Comparison of ENCODE assay signal across 23 cellular contexts in the genomic region with DNA sequence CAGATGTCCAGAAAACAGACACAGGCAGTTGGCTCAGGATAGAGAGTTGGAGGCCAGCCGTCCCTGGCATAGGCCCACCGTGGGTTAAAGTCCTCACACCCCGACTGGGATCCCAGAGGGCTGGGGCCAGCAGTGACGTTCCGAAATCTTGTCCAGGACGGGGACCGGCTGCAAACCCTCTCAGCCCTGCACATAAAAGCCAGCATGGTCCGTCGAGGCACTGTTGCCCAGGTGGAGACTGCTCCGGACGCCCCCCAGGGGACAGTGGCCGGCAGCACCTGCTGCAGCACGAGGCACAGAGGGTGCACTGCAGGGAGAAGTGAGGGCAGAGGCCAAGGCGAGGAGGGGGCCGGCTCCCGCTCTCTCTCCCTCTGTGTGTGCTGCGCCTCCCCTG. TPM values are rescaled to one million over a fixed set of nuclear protein-coding genes. Genes with fewer than 3 reads are reported as not detected.
DNase-seq lines count a peak whose midpoint lies in the region; ATAC-seq and TF ChIP-seq lines count a peak whose summit lies in the region.
"Had no signal": no experiment of that assay in that cellular context is flagged by ENCODE, and none has a peak within 500 bp of the region (broad histone marks: within the 10 kb centered on the region; RNA-seq: fewer than 3 reads in every experiment).

No MANE protein-coding gene starts in this region.

- H3K4me3 ChIP-seq in hepatocyte (no peak overlapping the region), ascending aorta (no peak overlapping the region)
- H3K4me3 ChIP-seq: GM23248, psoas muscle, tibial artery had no signal

- peak overlapping the region in 1 of 2 donors; percentile 39 for H3K4me3 Mint-ChIP-seq in stimulated activated naive CD8-positive, alpha-beta T cell treated with anti-CD3 and anti-CD28 coated beads, Interleukin-15, amount 100 ng/mL, for 72 hours
- peak overlapping the region in 7 of 10 donors; percentile 22 to 68 (median 56) for H3K4me3 Mint-ChIP-seq in naive thymus-derived CD8-positive, alpha-beta T cell
- H3K4me3 Mint-ChIP-seq: activated naive CD8-positive, alpha-beta T cell treated with anti-CD3 and anti-CD28 coated beads for 36 hours had no signal

- POLR2A ChIA-PET in naive thymus-derived CD8-positive, alpha-beta T cell (lab: Charles Lee), result no interaction called here

- TF ChIP-seq CTCF in hepatocyte (IDR thresholded peaks at IDR 0.05; ENCODE audit: poor library complexity) (no peak), ascending aorta (IDR thresholded peaks at IDR 0.05) (no peak)

- peaks cover 52% of the 10 kb centered on the region for H3K27me3 Mint-ChIP-seq in stimulated activated naive CD8-positive, alpha-beta T cell treated with anti-CD3 and anti-CD28 coated beads, Interleukin-15, amount 100 ng/mL, for 72 hours
- H3K27me3 Mint-ChIP-seq in naive thymus-derived CD8-positive, alpha-beta T cell, result peaks cover 14 to 40% (median 20%) of the 10 kb centered on the region in 5 donors

- no peaks in the 10 kb centered on the region for H4K20me1 ChIP-seq in hepatocyte (ENCODE audit: insufficient read depth, poor library complexity, severe bottlenecking)

- H3K9me2 ChIP-seq in hepatocyte (replicated peaks; ENCODE audit: insufficient read depth), result no peaks in the 10 kb centered on the region

- 21% methylated on average over 17 of the region's 17 CpGs for WGBS in hepatocyte (ENCODE audit: low lambda C conversion rate, missing lambda C conversion rate)

- H3K9me3 ChIP-seq in hepatocyte (ENCODE audit: low read depth), result no peaks in the 10 kb centered on the region
- no peaks in the 10 kb centered on the region for H3K9me3 ChIP-seq in ascending aorta
- H3K9me3 ChIP-seq: breast epithelium, psoas muscle, tibial artery had no signal

- no peak for DNase-seq in stimulated activated naive CD8-positive, alpha-beta T cell treated with anti-CD3 and anti-CD28 coated beads, Interleukin-15, amount 100 ng/mL, for 72 hours
- no peak for DNase-seq in stimulated activated naive CD8-positive, alpha-beta T cell treated with anti-CD3 and anti-CD28 coated beads, Interleukin-15, Interleukin-2, amounts not matched to agents 100 U/mL and 50 U/mL, for 24 hours
- no peak for DNase-seq in hepatocyte (ENCODE audit: low spot score)
- DNase-seq in naive thymus-derived CD8-positive, alpha-beta T cell, result no peak
- no peak for DNase-seq in ascending aorta (ENCODE audit: low spot score in 2 of 2)
- DNase-seq in NOMO-1 treated with dmso at 0.1 percent for 144 hours (lab: John Stamatoyannopoulos, UW; ENCODE audit: unreplicated experiment), result no peak
- no peak for DNase-seq in HUDEP-2 (lab: John Stamatoyannopoulos, UW; ENCODE audit: unreplicated experiment in 76 of 76)
- DNase-seq: activated CD4-positive, alpha-beta T cell treated with anti-CD3 and anti-CD28 coated beads, Interleukin-2, amount 50 U/mL, for 48 hours; activated naive CD8-positive, alpha-beta T cell treated with anti-CD3 and anti-CD28 coated beads for 36 hours; foreskin keratinocyte; KBM-7; NCI-H1092; psoas muscle; SHP77; tibial artery; WERI-Rb-1 had no signal

- peak overlapping the region; percentile 69 for H3K4me2 ChIP-seq in hepatocyte

- peak; percentile 26 for ATAC-seq in stimulated activated naive CD8-positive, alpha-beta T cell treated with anti-CD3 and anti-CD28 coated beads, Interleukin-15, amount 100 ng/mL, for 72 hours
- no peak for ATAC-seq in stimulated activated naive CD8-positive, alpha-beta T cell treated with anti-CD3 and anti-CD28 coated beads, Interleukin-15, Interleukin-2, amounts not matched to agents 100 U/mL and 50 U/mL, for 24 hours
- peak in 1 of 2 donors; percentile 14 for ATAC-seq in naive thymus-derived CD8-positive, alpha-beta T cell
- no peak for ATAC-seq in esophagus mucosa
- ATAC-seq: foreskin keratinocyte, psoas muscle had no signal

- H2AFZ ChIP-seq in hepatocyte, result no peak overlapping the region
- H2AFZ ChIP-seq: GM23248 had no signal

- H3K79me2 ChIP-seq in hepatocyte, result no peaks in the 10 kb centered on the region

- intact Hi-C loops in ascending aorta (cut with DNase I), result no loop called here

- peaks cover 23% of the 10 kb centered on the region for H3K4me1 Mint-ChIP-seq in stimulated activated naive CD8-positive, alpha-beta T cell treated with anti-CD3 and anti-CD28 coated beads, Interleukin-15, amount 100 ng/mL, for 72 hours
- H3K4me1 Mint-ChIP-seq in naive thymus-derived CD8-positive, alpha-beta T cell, result peaks cover 2 to 15% (median 8%) of the 10 kb centered on the region in 4 donors
- H3K4me1 Mint-ChIP-seq: activated naive CD8-positive, alpha-beta T cell treated with anti-CD3 and anti-CD28 coated beads for 36 hours had no signal

- peaks cover 38% of the 10 kb centered on the region for H3K27me3 ChIP-seq in hepatocyte
- H3K27me3 ChIP-seq in ascending aorta, result no peaks in the 10 kb centered on the region

- H3K27ac ChIP-seq in hepatocyte, result no peak overlapping the region
- no peak overlapping the region for H3K27ac ChIP-seq in ascending aorta
- H3K27ac ChIP-seq: breast epithelium, C4-2B, foreskin keratinocyte, GM23248, psoas muscle, tibial artery, WERI-Rb-1 had no signal

- no peaks in the 10 kb centered on the region for H3K9me3 Mint-ChIP-seq in stimulated activated naive CD8-positive, alpha-beta T cell treated with anti-CD3 and anti-CD28 coated beads, Interleukin-15, amount 100 ng/mL, for 72 hours
- H3K9me3 Mint-ChIP-seq in naive thymus-derived CD8-positive, alpha-beta T cell, result peaks cover 0 to 2% (median 0%) of the 10 kb centered on the region in 9 donors
- H3K9me3 Mint-ChIP-seq: activated naive CD8-positive, alpha-beta T cell treated with anti-CD3 and anti-CD28 coated beads for 36 hours had no signal

- H3K27ac Mint-ChIP-seq in stimulated activated naive CD8-positive, alpha-beta T cell treated with anti-CD3 and anti-CD28 coated beads, Interleukin-15, amount 100 ng/mL, for 72 hours, result no peak overlapping the region
- no peak overlapping the region for H3K27ac Mint-ChIP-seq in naive thymus-derived CD8-positive, alpha-beta T cell
- H3K27ac Mint-ChIP-seq: activated naive CD8-positive, alpha-beta T cell treated with anti-CD3 and anti-CD28 coated beads for 36 hours had no signal

- H3K36me3 Mint-ChIP-seq in naive thymus-derived CD8-positive, alpha-beta T cell, result peaks cover 0 to 4% (median 0%) of the 10 kb centered on the region in 3 donors
- H3K36me3 Mint-ChIP-seq: activated naive CD8-positive, alpha-beta T cell treated with anti-CD3 and anti-CD28 coated beads for 36 hours had no signal

- H3K36me3 ChIP-seq in hepatocyte (replicated peaks; ENCODE audit: insufficient read depth, low read depth) (no peaks in the 10 kb centered on the region), ascending aorta (no peaks in the 10 kb centered on the region)
- H3K36me3 ChIP-seq: breast epithelium, tibial artery, WERI-Rb-1 had no signal

- peaks cover 15% of the 10 kb centered on the region for H3K4me1 ChIP-seq in hepatocyte (ENCODE audit: insufficient read depth)
- H3K4me1 ChIP-seq in ascending aorta, result no peaks in the 10 kb centered on the region
- H3K4me1 ChIP-seq: breast epithelium, foreskin keratinocyte, psoas muscle had no signal

RNA-seq across cellular contexts. Expression of a gene that starts 4.3 kb away (rescaled TPM):
- not detected in 2 replicates for total RNA-seq in hepatocyte
- polyA plus RNA-seq in hepatocyte, result not detected in 2 replicates
- total RNA-seq in naive thymus-derived CD8-positive, alpha-beta T cell, result not detected
- polyA plus RNA-seq in naive thymus-derived CD8-positive, alpha-beta T cell, result not detected
- total RNA-seq in ascending aorta, result not detected
- total RNA-seq in esophagus mucosa, result not detected
- total RNA-seq: A673; activated naive CD8-positive, alpha-beta T cell treated with anti-CD3 and anti-CD28 coated beads for 36 hours; breast epithelium; foreskin keratinocyte; GM23248; lower leg skin; psoas muscle; T-helper 1 cell treated with Interleukin-12 subunit alpha and Interleukin-12 subunit beta and Interleukin-4 antibody, amounts not matched to agents 30 ng/mL and 1 ng/mL, for 36 hours had no signal
- polyA plus RNA-seq: foreskin keratinocyte, GM23248, psoas muscle had no signal

RNA-seq across cellular contexts. Expression of a gene that starts 15.3 kb away (rescaled TPM):
- total RNA-seq in hepatocyte (not detected in 2 replicates), ascending aorta (not detected), esophagus mucosa (not detected)
- polyA plus RNA-seq in hepatocyte, result 0.29 TPM in 1 of 2 replicates, not detected in the other
- not detected for total RNA-seq in naive thymus-derived CD8-positive, alpha-beta T cell
- under 1 TPM in 2 of 3 donors, not detected in 1; 0.11 to 0.17 TPM for polyA plus RNA-seq in naive thymus-derived CD8-positive, alpha-beta T cell
- total RNA-seq: A673; breast epithelium; foreskin keratinocyte; GM23248; lower leg skin; psoas muscle; T-helper 1 cell treated with Interleukin-12 subunit alpha and Interleukin-12 subunit beta and Interleukin-4 antibody, amounts not matched to agents 30 ng/mL and 1 ng/mL, for 36 hours had no signal
- polyA plus RNA-seq: foreskin keratinocyte, GM23248, psoas muscle had no signal

RNA-seq across cellular contexts. Expression of a gene that starts 19.1 kb away (rescaled TPM):
- total RNA-seq in hepatocyte (not detected in 2 replicates), ascending aorta (not detected), esophagus mucosa (not detected)
- 0.26 TPM in 1 of 2 replicates, not detected in the other for polyA plus RNA-seq in hepatocyte
- not detected for total RNA-seq in naive thymus-derived CD8-positive, alpha-beta T cell
- not detected for polyA plus RNA-seq in naive thymus-derived CD8-positive, alpha-beta T cell
- total RNA-seq: A673; activated naive CD8-positive, alpha-beta T cell treated with anti-CD3 and anti-CD28 coated beads for 36 hours; breast epithelium; foreskin keratinocyte; GM23248; lower leg skin; psoas muscle; T-helper 1 cell treated with Interleukin-12 subunit alpha and Interleukin-12 subunit beta and Interleukin-4 antibody, amounts not matched to agents 30 ng/mL and 1 ng/mL, for 36 hours had no signal
- polyA plus RNA-seq: foreskin keratinocyte, GM23248, psoas muscle had no signal

RNA-seq across cellular contexts. Expression of a gene that starts 32.3 kb away (rescaled TPM):
- total RNA-seq in hepatocyte (not detected in 2 replicates), ascending aorta (not detected), esophagus mucosa (not detected)
- not detected in 2 replicates for polyA plus RNA-seq in hepatocyte
- not detected for total RNA-seq in naive thymus-derived CD8-positive, alpha-beta T cell
- under 1 TPM in 1 of 3 donors, not detected in 2; 0.65 TPM for polyA plus RNA-seq in naive thymus-derived CD8-positive, alpha-beta T cell
- total RNA-seq: A673; activated naive CD8-positive, alpha-beta T cell treated with anti-CD3 and anti-CD28 coated beads for 36 hours; breast epithelium; foreskin keratinocyte; GM23248; lower leg skin; psoas muscle; T-helper 1 cell treated with Interleukin-12 subunit alpha and Interleukin-12 subunit beta and Interleukin-4 antibody, amounts not matched to agents 30 ng/mL and 1 ng/mL, for 36 hours had no signal
- polyA plus RNA-seq: foreskin keratinocyte, GM23248, psoas muscle had no signal

RNA-seq across cellular contexts. Expression of a gene that starts 56.8 kb away (rescaled TPM):
- 1.1 and 2.4 TPM in 2 replicates for total RNA-seq in hepatocyte
- 5.6 and 6.1 TPM in 2 replicates for polyA plus RNA-seq in hepatocyte
- total RNA-seq in naive thymus-derived CD8-positive, alpha-beta T cell, result 10 to 100 TPM; 10.1 TPM
- 1 to 10 TPM; 3.2 to 4.4 (median 3.5) TPM for polyA plus RNA-seq in naive thymus-derived CD8-positive, alpha-beta T cell
- not detected for total RNA-seq in ascending aorta
- 0.08 TPM for total RNA-seq in esophagus mucosa
- total RNA-seq: GM23248 had no signal
- polyA plus RNA-seq: GM23248 had no signal
